8 cellular contexts compared by ENCODE assay signal in genomic region chr2:96832751-96833507, GRCh38. TPM values are rescaled to one million over a fixed set of nuclear protein-coding genes. Genes with fewer than 3 reads are reported as not detected.
DNase-seq lines count a peak whose midpoint lies in the region; ATAC-seq and TF ChIP-seq lines count a peak whose summit lies in the region.

No MANE protein-coding gene starts in this region.

- peaks cover 23% of the 10 kb centered on the region for H3K4me1 Mint-ChIP-seq in mesothelial cell of epicardium

- peak overlapping the region in 3 of 11 experiments; percentile 6 to 38 (median 15); a peak in 3 of 22 replicates for H3K27ac ChIP-seq in BLaER1 treated with 17β-estradiol and CSF1 and Interleukin-3, amounts not matched to agents 10 nM and 100 nM
- peak overlapping the region in 1 of 2 donors; percentile 29 for H3K27ac ChIP-seq in coronary artery

- H3K9me3 Mint-ChIP-seq in mesothelial cell of epicardium = no peaks in the 10 kb centered on the region

- peak overlapping the region; percentile 98 for H3K27ac Mint-ChIP-seq in mesothelial cell of epicardium

- H3K4me3 ChIP-seq in BLaER1 treated with 17β-estradiol and CSF1 and Interleukin-3, amounts not matched to agents 10 nM and 100 nM = no peak overlapping the region
- no peak overlapping the region for H3K4me3 ChIP-seq in coronary artery

- H3K36me3 ChIP-seq in BLaER1 treated with 17β-estradiol and CSF1 and Interleukin-3, amounts not matched to agents 10 nM and 100 nM = peaks cover 38 to 82% (median 59%) of the 10 kb centered on the region in 11 experiments

- peak overlapping the region; percentile 55 for H3K4me3 Mint-ChIP-seq in mesothelial cell of epicardium

- no peaks in the 10 kb centered on the region for H3K27me3 Mint-ChIP-seq in mesothelial cell of epicardium (ENCODE audit: low read depth)

- ATAC-seq in GM18511 (IDR thresholded peaks at IDR 0.05; ENCODE audit: unreplicated experiment) = no peak
- ATAC-seq in HG03135 (IDR thresholded peaks at IDR 0.05; ENCODE audit: unreplicated experiment) = no peak

- no peaks in the 10 kb centered on the region for H3K27me3 ChIP-seq in BLaER1 treated with 17β-estradiol and CSF1 and Interleukin-3, amounts not matched to agents 10 nM and 100 nM

- peaks cover 19 to 35% (median 31%) of the 10 kb centered on the region in 10 experiments for H3K4me1 ChIP-seq in BLaER1 treated with 17β-estradiol and CSF1 and Interleukin-3, amounts not matched to agents 10 nM and 100 nM

- H3K4me2 ChIP-seq in BLaER1 treated with 17β-estradiol and CSF1 and Interleukin-3, amounts not matched to agents 10 nM and 100 nM = peak overlapping the region; percentile 39 to 82 (median 69)

- H4K20me1 ChIP-seq in BLaER1 treated with 17β-estradiol and CSF1 and Interleukin-3, amounts not matched to agents 10 nM and 100 nM = peaks cover 0 to 53% (median 27%) of the 10 kb centered on the region in 11 experiments; a peak in 16 of 22 replicates

- H3K9ac ChIP-seq in BLaER1 treated with 17β-estradiol and CSF1 and Interleukin-3, amounts not matched to agents 10 nM and 100 nM = peak overlapping the region in 3 of 11 experiments; percentile 16 to 48 (median 36); a peak in 4 of 22 replicates

- TF ChIP-seq CTCF in coronary artery (IDR thresholded peaks at IDR 0.05) (no peak), mesothelial cell of epicardium (IDR thresholded peaks at IDR 0.05; ENCODE audit: unreplicated experiment) (no peak)

- peaks cover 26% of the 10 kb centered on the region for H3K36me3 Mint-ChIP-seq in mesothelial cell of epicardium

- H3K9me3 ChIP-seq in BLaER1 treated with 17β-estradiol and CSF1 and Interleukin-3, amounts not matched to agents 10 nM and 100 nM (replicated peaks in 1 of 11) = no peaks in the 10 kb centered on the region

- DNase-seq in NCI-H2029 (lab: John Stamatoyannopoulos, UW) (peak; percentile 80), coronary artery (ENCODE audit: low spot score) (peak; percentile 74), mesothelial cell of epicardium (ENCODE audit: low spot score in 2 of 2, unreplicated experiment in 2 of 2) (peak; percentile 76 to 85), HuH-7.5 (ENCODE audit: low spot score) (no peak)
- no peak for DNase-seq in stimulated activated CD4-positive, alpha-beta T cell treated with anti-CD3 and anti-CD28 coated beads, Interleukin-4, amount 100 ng/mL, for 24 hours

RNA-seq across cellular contexts. Expression of gene ANKRD23, which starts 10.9 kb away (rescaled TPM):
- 10.1 to 12.5 TPM (median 12.5 TPM) in 3 replicates for total RNA-seq in mesothelial cell of epicardium

RNA-seq across cellular contexts. Expression of gene CNNM3, which starts 16.9 kb away (rescaled TPM):
- 24.9 to 27.5 TPM (median 26.5 TPM) in 3 replicates for total RNA-seq in mesothelial cell of epicardium

RNA-seq across cellular contexts. Expression of gene ANKRD39, which starts 24.9 kb away (rescaled TPM):
- total RNA-seq in mesothelial cell of epicardium = 15.9 to 17.6 TPM (median 17.4 TPM) in 3 replicates

RNA-seq across cellular contexts. Expression of gene SEMA4C, which starts 37.0 kb away (rescaled TPM):
- 98.6 to 103 TPM (median 102 TPM) in 3 replicates for total RNA-seq in mesothelial cell of epicardium

Comparison
In these comparisons a context has a peak if more than half of its experiments do, and no peak if none do; other contexts are left out.
1. DNase-seq: peak in NCI-H2029 (single experiment), coronary artery (single experiment) and mesothelial cell of epicardium (2 of 2); none in HuH-7.5 (single experiment) and stimulated activated CD4-positive, alpha-beta T cell treated with anti-CD3 and anti-CD28 coated beads, Interleukin-4, amount 100 ng/mL, for 24 hours (single experiment).